In the genomic region with DNA sequence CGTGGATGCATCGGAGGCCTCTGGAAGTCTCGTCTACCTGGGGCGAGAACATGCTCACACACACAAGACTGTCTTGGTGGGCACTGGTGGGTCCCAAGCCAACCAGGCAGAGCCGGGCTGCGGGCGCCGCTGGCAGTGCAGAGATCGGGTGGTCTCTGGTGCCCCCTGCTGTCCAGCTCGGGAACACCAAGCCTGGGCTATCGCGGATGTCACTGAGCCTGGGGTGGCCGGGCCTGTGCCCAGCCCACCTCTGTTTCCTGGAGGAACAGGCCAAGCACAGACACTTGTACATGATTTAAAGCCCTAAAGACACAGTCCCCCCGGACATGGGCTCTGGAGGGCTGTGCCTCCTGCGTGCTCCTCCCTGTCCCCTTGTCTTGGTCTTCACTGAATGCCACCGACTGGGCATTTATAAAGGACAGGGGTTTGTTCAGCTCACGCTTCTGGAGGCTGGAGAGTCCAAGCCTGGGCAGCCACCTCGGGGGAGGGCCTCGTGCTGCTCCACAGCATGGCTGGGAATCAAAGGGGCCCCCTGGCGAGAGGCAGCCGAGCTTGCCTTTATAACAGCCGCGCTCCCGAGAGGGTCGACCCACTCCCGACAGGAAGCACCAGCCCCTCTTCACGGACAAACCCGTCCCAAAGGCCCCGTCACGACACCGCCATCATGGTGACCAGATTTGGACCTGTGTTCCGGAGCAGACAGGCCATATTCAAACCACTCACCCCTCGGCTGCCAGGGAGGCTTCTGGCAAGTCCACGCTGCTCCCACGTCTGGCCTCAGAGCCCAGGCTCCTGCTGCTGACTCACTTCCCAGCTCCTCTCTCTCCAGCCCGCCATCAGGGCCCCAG, we compare ENCODE assay signal across 8 cellular contexts. TPM values are rescaled to one million over a fixed set of nuclear protein-coding genes. Genes with fewer than 3 reads are reported as not detected.
DNase-seq lines count a peak whose midpoint lies in the region; TF ChIP-seq lines count a peak whose summit lies in the region.

No MANE protein-coding gene starts in this region.

- H3K36me3 ChIP-seq in testis (ENCODE audit: low read depth, missing control alignments), result no peaks in the 10 kb centered on the region

- TF ChIP-seq CTCF in RWPE1 (conservative IDR thresholded peaks at IDR 0.05; ENCODE audit: low read depth), result peak; percentile 91
- TF ChIP-seq CTCF in fibroblast of villous mesenchyme (IDR thresholded peaks at IDR 0.05; ENCODE audit: insufficient read depth, low read depth, low read length), result peak; percentile 89
- TF ChIP-seq CTCF in testis (IDR thresholded peaks at IDR 0.05), result peak; percentile 81 to 92 (median 90)

- WGBS in testis, 2 donors, result 56 to 63% methylated on average over 21 to 36 of the region's 36 CpGs

- no peaks in the 10 kb centered on the region for H3K27me3 ChIP-seq in testis

- no peaks in the 10 kb centered on the region for H3K4me1 Mint-ChIP-seq in activated T-helper 2 cell treated with anti-CD3 and anti-CD28 coated beads, Interferon-gamma antibody, Interleukin-2, Interleukin-4, amounts not matched to agents 10 μg/mL and 5 μg/mL and 100 μg/mL, durations not matched to agents 14 hours and 24 hours and 36 hours (ENCODE audit: low read depth)

- H3K4me1 ChIP-seq in testis, result no peaks in the 10 kb centered on the region

- H3K9me3 ChIP-seq in testis, result no peaks in the 10 kb centered on the region

- H3K27ac ChIP-seq in RWPE1 (no peak overlapping the region), testis (no peak overlapping the region)

- H3K27me3 Mint-ChIP-seq in activated T-helper 2 cell treated with anti-CD3 and anti-CD28 coated beads, Interferon-gamma antibody, Interleukin-2, Interleukin-4, amounts not matched to agents 10 μg/mL and 5 μg/mL and 100 μg/mL, durations not matched to agents 14 hours and 24 hours and 36 hours (ENCODE audit: low read depth), result no peaks in the 10 kb centered on the region

- CTCF ChIA-PET in RWPE1 (lab: Yijun Ruan, JAX), result interaction anchor here (0.5 to 7.3 kb wide), 19 partner anchors 12 to 645 kb away, joined by 3 to 67 read pairs (median 3); a partner anchor contains a TSS

- H3K36me3 Mint-ChIP-seq in activated T-helper 2 cell treated with anti-CD3 and anti-CD28 coated beads, Interferon-gamma antibody, Interleukin-2, Interleukin-4, amounts not matched to agents 10 μg/mL and 5 μg/mL and 100 μg/mL, durations not matched to agents 14 hours and 24 hours and 36 hours (ENCODE audit: low read depth), result no peaks in the 10 kb centered on the region

- H3K27ac Mint-ChIP-seq in activated T-helper 2 cell treated with anti-CD3 and anti-CD28 coated beads, Interferon-gamma antibody, Interleukin-2, Interleukin-4, amounts not matched to agents 10 μg/mL and 5 μg/mL and 100 μg/mL, durations not matched to agents 14 hours and 24 hours and 36 hours, result no peak overlapping the region

- DNase-seq in DMS 273 (lab: John Stamatoyannopoulos, UW; ENCODE audit: unreplicated experiment) (peak; percentile 81), DMS 273 treated with DMSO at 0.1 percent for 48 hours (lab: John Stamatoyannopoulos, UW) (no peak), HPDE6-E6E7 (ENCODE audit: extremely low spot score) (peak; percentile 58), RWPE1 (ENCODE audit: low spot score) (peak; percentile 74), fibroblast of villous mesenchyme (ENCODE audit: low read depth) (peak; percentile 33), occipital lobe (lab: John Stamatoyannopoulos, UW) (peak; percentile 27), testis (peak; percentile 76)
- peak; percentile 69 for DNase-seq in activated T-helper 2 cell treated with anti-CD3 and anti-CD28 coated beads, Interferon-gamma antibody, Interleukin-2, Interleukin-4, amounts not matched to agents 10 μg/mL and 5 μg/mL and 100 μg/mL, durations not matched to agents 14 hours and 24 hours and 36 hours (ENCODE audit: low spot score)

- no peak overlapping the region for H3K4me3 Mint-ChIP-seq in activated T-helper 2 cell treated with anti-CD3 and anti-CD28 coated beads, Interferon-gamma antibody, Interleukin-2, Interleukin-4, amounts not matched to agents 10 μg/mL and 5 μg/mL and 100 μg/mL, durations not matched to agents 14 hours and 24 hours and 36 hours (ENCODE audit: low read depth)

- TF ChIP-seq POLR2A in testis (IDR thresholded peaks at IDR 0.05), result no peak

- POLR2A ChIA-PET in RWPE1 (lab: Yijun Ruan, JAX; ENCODE audit: low non-redundant PET), result interaction anchor here (0.6 kb wide), 1 partner anchor 119 kb away, joined by 3 read pairs; a partner anchor contains a TSS

- intact Hi-C loops in activated T-helper 2 cell treated with anti-CD3 and anti-CD28 coated beads, Interferon-gamma antibody, Interleukin-2, Interleukin-4, amounts not matched to agents 10 μg/mL and 5 μg/mL and 100 μg/mL, durations not matched to agents 14 hours and 24 hours and 36 hours (cut with micrococcal nuclease), result loop anchor here (1.0 kb wide), 2 partner anchors 83 to 210 kb away; no protein-coding TSS in a partner anchor
- intact Hi-C loops in testis (cut with DNase I; ENCODE audit: low total_unique reads), result no loop called here

- H3K4me3 ChIP-seq in fibroblast of villous mesenchyme (ENCODE audit: low read depth, low read length) (no peak overlapping the region), testis (no peak overlapping the region)

- H3K9me3 Mint-ChIP-seq in activated T-helper 2 cell treated with anti-CD3 and anti-CD28 coated beads, Interferon-gamma antibody, Interleukin-2, Interleukin-4, amounts not matched to agents 10 μg/mL and 5 μg/mL and 100 μg/mL, durations not matched to agents 14 hours and 24 hours and 36 hours, result peaks cover 8% of the 10 kb centered on the region

RNA-seq across cellular contexts. Expression of a gene that starts 3.6 kb away (rescaled TPM):
- total RNA-seq in activated T-helper 2 cell treated with anti-CD3 and anti-CD28 coated beads, Interferon-gamma antibody, Interleukin-2, Interleukin-4, amounts not matched to agents 10 μg/mL and 5 μg/mL and 100 μg/mL, durations not matched to agents 14 hours and 24 hours and 36 hours, result not detected in 2 replicates
- total RNA-seq in fibroblast of villous mesenchyme (not detected in 2 replicates), occipital lobe (0.94 TPM), testis (1 to 10 TPM in 1 of 2 donors, not detected in 1; 1.5 TPM)
- polyA plus RNA-seq in testis (ENCODE audit: insufficient read depth, low read depth, low replicate concordance), result 1.2 TPM

RNA-seq across cellular contexts. Expression of a gene that starts 7.9 kb away (rescaled TPM):
- total RNA-seq in activated T-helper 2 cell treated with anti-CD3 and anti-CD28 coated beads, Interferon-gamma antibody, Interleukin-2, Interleukin-4, amounts not matched to agents 10 μg/mL and 5 μg/mL and 100 μg/mL, durations not matched to agents 14 hours and 24 hours and 36 hours, result 112 and 114 TPM in 2 replicates
- total RNA-seq in fibroblast of villous mesenchyme (102 and 114 TPM in 2 replicates), occipital lobe (81.1 TPM), testis (100 to 1,000 TPM; 170 to 201 TPM)
- polyA plus RNA-seq in testis (ENCODE audit: insufficient read depth, low read depth, low replicate concordance), result 167 TPM
